In the genomic region with DNA sequence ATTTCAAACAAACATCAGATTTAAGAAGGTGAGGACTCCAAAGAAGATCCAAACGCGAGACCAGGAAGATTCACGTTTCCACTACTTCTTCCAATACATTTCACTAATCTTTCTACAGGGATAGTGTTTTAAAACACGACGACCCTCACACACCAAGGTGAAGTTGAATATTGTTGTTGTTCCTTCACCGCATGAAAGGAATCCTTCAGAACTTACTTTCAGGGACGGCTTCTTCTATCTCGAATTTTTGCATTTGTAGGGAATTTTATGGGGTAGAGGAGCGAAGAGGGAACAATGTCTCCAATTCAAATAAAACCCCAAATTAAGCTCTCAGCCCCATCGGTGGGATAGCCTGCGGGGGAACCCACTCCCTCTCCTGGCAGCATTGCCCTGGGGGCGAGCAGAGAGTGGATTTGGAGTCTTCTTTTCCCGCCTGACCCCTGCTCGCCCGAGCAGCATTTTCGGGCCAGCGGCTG, we compare ENCODE assay signal across 1 cellular context.
TF ChIP-seq lines count a peak whose summit lies in the region.

No MANE protein-coding gene starts in this region.

TF ChIP-seq in HEK293, 187 proteins besides CTCF, POLR2A, EP300 and RAD21:
- TF ChIP-seq, protein P1, sequence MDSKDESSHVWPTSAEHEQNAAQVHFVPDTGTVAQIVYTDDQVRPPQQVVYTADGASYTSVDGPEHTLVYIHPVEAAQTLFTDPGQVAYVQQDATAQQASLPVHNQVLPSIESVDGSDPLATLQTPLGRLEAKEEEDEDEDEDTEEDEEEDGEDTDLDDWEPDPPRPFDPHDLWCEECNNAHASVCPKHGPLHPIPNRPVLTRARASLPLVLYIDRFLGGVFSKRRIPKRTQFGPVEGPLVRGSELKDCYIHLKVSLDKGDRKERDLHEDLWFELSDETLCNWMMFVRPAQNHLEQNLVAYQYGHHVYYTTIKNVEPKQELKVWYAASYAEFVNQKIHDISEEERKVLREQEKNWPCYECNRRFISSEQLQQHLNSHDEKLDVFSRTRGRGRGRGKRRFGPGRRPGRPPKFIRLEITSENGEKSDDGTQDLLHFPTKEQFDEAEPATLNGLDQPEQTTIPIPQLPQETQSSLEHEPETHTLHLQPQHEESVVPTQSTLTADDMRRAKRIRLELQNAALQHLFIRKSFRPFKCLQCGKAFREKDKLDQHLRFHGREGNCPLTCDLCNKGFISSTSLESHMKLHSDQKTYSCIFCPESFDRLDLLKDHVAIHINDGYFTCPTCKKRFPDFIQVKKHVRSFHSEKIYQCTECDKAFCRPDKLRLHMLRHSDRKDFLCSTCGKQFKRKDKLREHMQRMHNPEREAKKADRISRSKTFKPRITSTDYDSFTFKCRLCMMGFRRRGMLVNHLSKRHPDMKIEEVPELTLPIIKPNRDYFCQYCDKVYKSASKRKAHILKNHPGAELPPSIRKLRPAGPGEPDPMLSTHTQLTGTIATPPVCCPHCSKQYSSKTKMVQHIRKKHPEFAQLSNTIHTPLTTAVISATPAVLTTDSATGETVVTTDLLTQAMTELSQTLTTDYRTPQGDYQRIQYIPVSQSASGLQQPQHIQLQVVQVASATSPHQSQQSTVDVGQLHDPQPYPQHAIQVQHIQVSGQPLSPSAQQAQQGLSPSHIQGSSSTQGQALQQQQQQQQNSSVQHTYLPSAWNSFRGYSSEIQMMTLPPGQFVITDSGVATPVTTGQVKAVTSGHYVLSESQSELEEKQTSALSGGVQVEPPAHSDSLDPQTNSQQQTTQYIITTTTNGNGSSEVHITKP (tag by site-specific recombination; IDR thresholded peaks at IDR 0.05): peak; percentile 55
- peak; percentile 48; the same call in 1 of the 2 replicates for TF ChIP-seq BCL11B (tag by site-specific recombination; IDR thresholded peaks at IDR 0.05; ENCODE audit: low read depth)
- TF ChIP-seq ZNF10 (tag by site-specific recombination; IDR thresholded peaks at IDR 0.05): peak; percentile 70
- TF ChIP-seq MZF1 (tag by site-specific recombination; IDR thresholded peaks at IDR 0.05; ENCODE audit: borderline replicate concordance): no peak
- 0 out of 2 replicates have a peak, but pooled peaks have one; percentile 43 for TF ChIP-seq ZNF660 (tag by site-specific recombination; IDR thresholded peaks at IDR 0.05)
- no peak for TF ChIP-seq ZBTB17 (tag by site-specific recombination; IDR thresholded peaks at IDR 0.05)
- TF ChIP-seq ZNF394 (tag by site-specific recombination; IDR thresholded peaks at IDR 0.05; ENCODE audit: borderline replicate concordance): no peak
